15 cellular contexts compared by ENCODE assay signal in genomic region chr12:77120156-77120555, GRCh38. TPM values are rescaled to one million over a fixed set of nuclear protein-coding genes. Genes with fewer than 3 reads are reported as not detected.
DNase-seq lines count a peak whose midpoint lies in the region; ATAC-seq and TF ChIP-seq lines count a peak whose summit lies in the region.
"Had no signal": no experiment of that assay in that cellular context is flagged by ENCODE, and none has a peak within 500 bp of the region (broad histone marks: within the 10 kb centered on the region; RNA-seq: fewer than 3 reads in every experiment).

No MANE protein-coding gene starts in this region.

- no peaks in the 10 kb centered on the region for H3K9me3 Mint-ChIP-seq in WTC11
- H3K9me3 Mint-ChIP-seq: activated naive CD4-positive, alpha-beta T cell treated with anti-CD3 and anti-CD28 coated beads for 36 hours; T-cell had no signal

- H3K9me3 ChIP-seq in adipocyte (ENCODE audit: control insufficient read depth, low read length) (no peaks in the 10 kb centered on the region), prostate gland (no peaks in the 10 kb centered on the region)
- H3K9me3 ChIP-seq: Caco-2, upper lobe of left lung had no signal

- H3K4me3 Mint-ChIP-seq in WTC11, result no peak overlapping the region
- H3K4me3 Mint-ChIP-seq: activated naive CD4-positive, alpha-beta T cell treated with anti-CD3 and anti-CD28 coated beads for 36 hours; naive thymus-derived CD8-positive, alpha-beta T cell; T-cell had no signal

- H3K4me1 ChIP-seq in adipocyte (ENCODE audit: control insufficient read depth, insufficient read depth, low read length) (peaks cover 41% of the 10 kb centered on the region), prostate gland (replicated peaks) (no peaks in the 10 kb centered on the region)
- H3K4me1 ChIP-seq: Caco-2, upper lobe of left lung had no signal

- intact Hi-C loops in cardiac septum (cut with DNase I) (no loop called here), prostate gland (cut with DNase I) (no loop called here)

- CTCF ChIA-PET in WTC11 (lab: Charles Lee), result no interaction called here

- 74% methylated on average over 1 of the region's 1 CpG for WGBS in prostate gland

- no peak overlapping the region for H3K27ac Mint-ChIP-seq in WTC11
- H3K27ac Mint-ChIP-seq: activated naive CD4-positive, alpha-beta T cell treated with anti-CD3 and anti-CD28 coated beads for 36 hours; naive thymus-derived CD8-positive, alpha-beta T cell; T-cell had no signal

- TF ChIP-seq CTCF in prostate gland (IDR thresholded peaks at IDR 0.05) (no peak), WTC11 (IDR thresholded peaks at IDR 0.05) (no peak)

- ATAC-seq in WTC11, result no peak
- ATAC-seq: naive thymus-derived CD8-positive, alpha-beta T cell; T-cell had no signal

- TF ChIP-seq POLR2A in prostate gland (IDR thresholded peaks at IDR 0.05), result no peak

- H3K36me3 ChIP-seq in adipocyte (ENCODE audit: control insufficient read depth, insufficient read depth, low read length, severe bottlenecking), result no peaks in the 10 kb centered on the region
- H3K36me3 ChIP-seq in prostate gland, result no peaks in the 10 kb centered on the region
- H3K36me3 ChIP-seq: upper lobe of left lung had no signal

- no peaks in the 10 kb centered on the region for H3K27me3 Mint-ChIP-seq in WTC11 (ENCODE audit: low read depth)

- POLR2A ChIA-PET in WTC11 (lab: Charles Lee), result no interaction called here

- H3K4me3 ChIP-seq in adipocyte (ENCODE audit: low read length), result no peak overlapping the region
- no peak overlapping the region for H3K4me3 ChIP-seq in prostate gland
- H3K4me3 ChIP-seq: upper lobe of left lung had no signal

- H3K27ac ChIP-seq in prostate gland, result no peak overlapping the region
- H3K27ac ChIP-seq: upper lobe of left lung had no signal

- H3K27me3 ChIP-seq in adipocyte (replicated peaks; ENCODE audit: control insufficient read depth, insufficient read depth, low read length) (no peaks in the 10 kb centered on the region), prostate gland (replicated peaks; ENCODE audit: insufficient read depth) (no peaks in the 10 kb centered on the region)
- H3K27me3 ChIP-seq: upper lobe of left lung had no signal

- DNase-seq in A172 (ENCODE audit: low spot score) (peak; percentile 42), HS-27A (ENCODE audit: low read depth) (peak; percentile 68), adipocyte (ENCODE audit: low read depth) (peak; percentile 23), fibroblast of the conjunctiva (ENCODE audit: low read depth) (peak; percentile 29), superior temporal gyrus (ENCODE audit: extremely low spot score) (no peak), cardiac septum (ENCODE audit: low spot score) (no peak), prostate gland (ENCODE audit: low spot score) (no peak), WTC11 (ENCODE audit: low spot score) (no peak)
- DNase-seq: activated naive CD4-positive, alpha-beta T cell treated with anti-CD3 and anti-CD28 coated beads for 36 hours; Caco-2; caudate nucleus; naive thymus-derived CD8-positive, alpha-beta T cell; NCI-H1092 treated with DMSO at 0.1 percent for 48 hours; T-cell; upper lobe of left lung had no signal

- no peaks in the 10 kb centered on the region for H3K36me3 Mint-ChIP-seq in WTC11
- H3K36me3 Mint-ChIP-seq: naive thymus-derived CD8-positive, alpha-beta T cell; T-cell had no signal

- no peaks in the 10 kb centered on the region for H3K4me1 Mint-ChIP-seq in WTC11
- H3K4me1 Mint-ChIP-seq: naive thymus-derived CD8-positive, alpha-beta T cell; T-cell had no signal

- H3K9ac ChIP-seq in adipocyte (ENCODE audit: low read length), result no peak overlapping the region

TF ChIP-seq in WTC11, 78 proteins besides CTCF, POLR2A, EP300 and RAD21:
- no peak for TF ChIP-seq NR1H2 (CRISPR knock-in tag; IDR thresholded peaks at IDR 0.05)
- TF ChIP-seq NR3C1 (CRISPR knock-in tag; conservative IDR thresholded peaks at IDR 0.05; ENCODE audit: low read depth), result no peak
- TF ChIP-seq AR (CRISPR knock-in tag; IDR thresholded peaks at IDR 0.05), result no peak
- TF ChIP-seq CREM (CRISPR knock-in tag; IDR thresholded peaks at IDR 0.05), result no peak
- no peak for TF ChIP-seq NFATC4 (CRISPR knock-in tag; IDR thresholded peaks at IDR 0.05)
- TF ChIP-seq, protein P1, sequence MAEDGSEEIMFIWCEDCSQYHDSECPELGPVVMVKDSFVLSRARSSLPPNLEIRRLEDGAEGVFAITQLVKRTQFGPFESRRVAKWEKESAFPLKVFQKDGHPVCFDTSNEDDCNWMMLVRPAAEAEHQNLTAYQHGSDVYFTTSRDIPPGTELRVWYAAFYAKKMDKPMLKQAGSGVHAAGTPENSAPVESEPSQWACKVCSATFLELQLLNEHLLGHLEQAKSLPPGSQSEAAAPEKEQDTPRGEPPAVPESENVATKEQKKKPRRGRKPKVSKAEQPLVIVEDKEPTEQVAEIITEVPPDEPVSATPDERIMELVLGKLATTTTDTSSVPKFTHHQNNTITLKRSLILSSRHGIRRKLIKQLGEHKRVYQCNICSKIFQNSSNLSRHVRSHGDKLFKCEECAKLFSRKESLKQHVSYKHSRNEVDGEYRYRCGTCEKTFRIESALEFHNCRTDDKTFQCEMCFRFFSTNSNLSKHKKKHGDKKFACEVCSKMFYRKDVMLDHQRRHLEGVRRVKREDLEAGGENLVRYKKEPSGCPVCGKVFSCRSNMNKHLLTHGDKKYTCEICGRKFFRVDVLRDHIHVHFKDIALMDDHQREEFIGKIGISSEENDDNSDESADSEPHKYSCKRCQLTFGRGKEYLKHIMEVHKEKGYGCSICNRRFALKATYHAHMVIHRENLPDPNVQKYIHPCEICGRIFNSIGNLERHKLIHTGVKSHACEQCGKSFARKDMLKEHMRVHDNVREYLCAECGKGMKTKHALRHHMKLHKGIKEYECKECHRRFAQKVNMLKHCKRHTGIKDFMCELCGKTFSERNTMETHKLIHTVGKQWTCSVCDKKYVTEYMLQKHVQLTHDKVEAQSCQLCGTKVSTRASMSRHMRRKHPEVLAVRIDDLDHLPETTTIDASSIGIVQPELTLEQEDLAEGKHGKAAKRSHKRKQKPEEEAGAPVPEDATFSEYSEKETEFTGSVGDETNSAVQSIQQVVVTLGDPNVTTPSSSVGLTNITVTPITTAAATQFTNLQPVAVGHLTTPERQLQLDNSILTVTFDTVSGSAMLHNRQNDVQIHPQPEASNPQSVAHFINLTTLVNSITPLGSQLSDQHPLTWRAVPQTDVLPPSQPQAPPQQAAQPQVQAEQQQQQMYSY (CRISPR knock-in tag; IDR thresholded peaks at IDR 0.05), result no peak
- TF ChIP-seq ETV6 (CRISPR knock-in tag; IDR thresholded peaks at IDR 0.05), result no peak
- TF ChIP-seq, protein P2, sequence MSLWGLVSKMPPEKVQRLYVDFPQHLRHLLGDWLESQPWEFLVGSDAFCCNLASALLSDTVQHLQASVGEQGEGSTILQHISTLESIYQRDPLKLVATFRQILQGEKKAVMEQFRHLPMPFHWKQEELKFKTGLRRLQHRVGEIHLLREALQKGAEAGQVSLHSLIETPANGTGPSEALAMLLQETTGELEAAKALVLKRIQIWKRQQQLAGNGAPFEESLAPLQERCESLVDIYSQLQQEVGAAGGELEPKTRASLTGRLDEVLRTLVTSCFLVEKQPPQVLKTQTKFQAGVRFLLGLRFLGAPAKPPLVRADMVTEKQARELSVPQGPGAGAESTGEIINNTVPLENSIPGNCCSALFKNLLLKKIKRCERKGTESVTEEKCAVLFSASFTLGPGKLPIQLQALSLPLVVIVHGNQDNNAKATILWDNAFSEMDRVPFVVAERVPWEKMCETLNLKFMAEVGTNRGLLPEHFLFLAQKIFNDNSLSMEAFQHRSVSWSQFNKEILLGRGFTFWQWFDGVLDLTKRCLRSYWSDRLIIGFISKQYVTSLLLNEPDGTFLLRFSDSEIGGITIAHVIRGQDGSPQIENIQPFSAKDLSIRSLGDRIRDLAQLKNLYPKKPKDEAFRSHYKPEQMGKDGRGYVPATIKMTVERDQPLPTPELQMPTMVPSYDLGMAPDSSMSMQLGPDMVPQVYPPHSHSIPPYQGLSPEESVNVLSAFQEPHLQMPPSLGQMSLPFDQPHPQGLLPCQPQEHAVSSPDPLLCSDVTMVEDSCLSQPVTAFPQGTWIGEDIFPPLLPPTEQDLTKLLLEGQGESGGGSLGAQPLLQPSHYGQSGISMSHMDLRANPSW (CRISPR knock-in tag; conservative IDR thresholded peaks at IDR 0.05; ENCODE audit: low read depth), result no peak
- TF ChIP-seq NR2C2 (CRISPR knock-in tag; IDR thresholded peaks at IDR 0.05), result no peak
- TF ChIP-seq E2F1 (CRISPR knock-in tag; IDR thresholded peaks at IDR 0.05), result no peak

RNA-seq across cellular contexts. Expression of gene E2F7, which starts 54.8 kb away (rescaled TPM):
- 22.5 TPM in 2 replicates for total RNA-seq in A172 (2014; rRNA removed; shearing (Covaris generic))
- total RNA-seq in cardiac septum, result 0.62 TPM
- 1 to 10 TPM in 1 of 2 donors, under 1 TPM in 1; 0.36 to 3.5 TPM for total RNA-seq in prostate gland
- total RNA-seq in WTC11 (2021), result 19.8 to 28.4 TPM (median 22.3 TPM) in 3 replicates
- total RNA-seq: naive thymus-derived CD8-positive, alpha-beta T cell had no signal

Comparison
In these comparisons a context has a peak if more than half of its experiments do, and no peak if none do; other contexts are left out.
1. DNase-seq: peak in A172 (single experiment), HS-27A (single experiment), adipocyte (single experiment) and fibroblast of the conjunctiva (single experiment); none in superior temporal gyrus (single experiment), cardiac septum (single experiment), prostate gland (single experiment) and WTC11 (single experiment).